14 cellular contexts compared by ENCODE assay signal in the genomic region with DNA sequence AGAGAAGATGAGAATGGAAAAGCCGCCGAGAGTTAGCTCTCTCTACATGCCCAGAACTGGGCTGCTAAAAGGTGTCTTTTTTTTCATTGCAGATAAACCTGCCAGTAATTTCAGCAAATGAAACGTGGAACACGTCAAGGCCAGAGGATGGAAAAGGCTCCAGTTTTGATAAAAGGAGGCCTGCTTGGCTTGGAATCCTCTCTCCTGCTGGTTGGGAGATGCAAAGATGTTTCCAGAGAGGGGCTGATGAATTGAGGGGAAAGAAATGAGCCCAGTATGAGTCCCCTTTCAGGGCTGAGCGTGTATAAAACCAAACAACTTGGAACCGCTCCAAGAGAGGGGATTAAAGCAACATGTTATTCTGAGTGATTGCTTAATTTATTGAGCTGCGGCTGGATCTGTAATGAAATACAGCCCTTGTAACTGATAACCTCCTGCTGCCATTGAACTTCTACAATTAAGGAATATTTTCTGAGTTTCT.
DNase-seq lines count a peak whose midpoint lies in the region; ATAC-seq, FAIRE-seq and TF ChIP-seq lines count a peak whose summit lies in the region.
"Had no signal": no experiment of that assay in that cellular context is flagged by ENCODE, and none has a peak within 500 bp of the region (broad histone marks: within the 10 kb centered on the region; RNA-seq: fewer than 3 reads in every experiment).

No MANE protein-coding gene starts in this region.

- RAD21 ChIA-PET in GM12878 (lab: Charles Lee; ENCODE audit: unreplicated experiment) = no interaction called here

- H3K27me3 ChIP-seq in H9 (ENCODE audit: insufficient read depth, low read length) (no peaks in the 10 kb centered on the region), GM12878 (replicated peaks in 1 of 2; ENCODE audit: control insufficient read depth in 2 of 2, insufficient read depth in 2 of 2, low read length in 1 of 2) (no peaks in the 10 kb centered on the region), neuronal stem cell (ENCODE audit: control insufficient read depth in 3 of 3, insufficient read depth in 3 of 3, low read depth in 1 of 3, low read length in 3 of 3) (no peaks in the 10 kb centered on the region)

- no peak overlapping the region for H3K4me2 ChIP-seq in H9 (ENCODE audit: insufficient read depth, insufficient read length, low read length)
- no peak overlapping the region for H3K4me2 ChIP-seq in GM12878 (ENCODE audit: control insufficient read depth, insufficient read depth)
- no peak overlapping the region for H3K4me2 ChIP-seq in neuronal stem cell (ENCODE audit: insufficient read depth, low read length, poor library complexity, severe bottlenecking)

- H3K27ac ChIP-seq in H9 (ENCODE audit: insufficient read length, low read depth, low read length) (no peak overlapping the region), GM12878 (ENCODE audit: control insufficient read depth, insufficient read depth) (no peak overlapping the region), neuronal stem cell (replicated peaks; ENCODE audit: low read length) (no peak overlapping the region)
- H3K27ac ChIP-seq: GM23248, neutrophil had no signal

- DNase-seq in H9 (no peak), NCI-H2171 (lab: John Stamatoyannopoulos, UW) (peak; percentile 86), GM12878 (ENCODE audit: low read depth, low spot score) (no peak), neuronal stem cell (ENCODE audit: low spot score) (no peak), DMS153 (lab: John Stamatoyannopoulos, UW) (no peak), T-cell (no peak)
- no peak for DNase-seq in activated T-cell treated with anti-CD3 and anti-CD28 coated beads, Interleukin-2, amount 50 U/mL, for 4 hours
- DNase-seq: activated CD4-positive, alpha-beta T cell treated with anti-CD3 and anti-CD28 coated beads, Interleukin-2, amount 50 U/mL, for 4 hours; foreskin melanocyte; GM23248; IMR-90 had no signal

- H3K79me1 ChIP-seq in H9 (ENCODE audit: insufficient read depth, low read depth, low read length, poor library complexity, severe bottlenecking) (no peaks in the 10 kb centered on the region), neuronal stem cell (ENCODE audit: low read depth, low read length) (no peaks in the 10 kb centered on the region)

- H3K36me3 Mint-ChIP-seq in H9 (ENCODE audit: insufficient read depth in 1 of 3, low read depth in 3 of 3) (peaks cover 13 to 25% (median 20%) of the 10 kb centered on the region in 3 experiments), T-cell (no peaks in the 10 kb centered on the region)
- no peaks in the 10 kb centered on the region for H3K36me3 Mint-ChIP-seq in activated T-cell treated with anti-CD3 and anti-CD28 coated beads, Interleukin-2, amount 50 U/mL, for 4 hours (ENCODE audit: insufficient read depth)
- H3K36me3 Mint-ChIP-seq: stimulated activated effector memory CD8-positive, alpha-beta T cell treated with anti-CD3 and anti-CD28 coated beads, Interleukin-12 subunit alpha, Interleukin-12 subunit beta, amount 100 ng/mL, for 72 hours had no signal

- TF ChIP-seq POLR2A in GM12878 (IDR thresholded peaks at IDR 0.05; ENCODE audit: low read depth, low read length) = no peak

- FAIRE-seq in GM12878 (lab: Jason Lieb, UNC) = no peak

- TF ChIP-seq EP300 in GM12878 (IDR thresholded peaks at IDR 0.05; ENCODE audit: borderline replicate concordance in 1 of 2, control insufficient read depth in 1 of 2, low read depth in 2 of 2, low read length in 2 of 2) = no peak

- WGBS in H9 (ENCODE audit: extremely low coverage, insufficient read length, low lambda C conversion rate) = no CpG with 5 or more reads among the region's 7 CpGs
- WGBS in GM12878 (ENCODE audit: insufficient coverage, insufficient replicate concordance, low lambda C conversion rate, missing lambda C conversion rate) = 89% methylated on average over 7 of the region's 7 CpGs
- no CpG with 5 or more reads among the region's 7 CpGs for WGBS in neuronal stem cell (ENCODE audit: extremely low coverage in 2 of 2, insufficient read length in 2 of 2, insufficient replicate concordance in 1 of 2), 2 donors

- CTCF ChIA-PET in GM12878 (lab: Yijun Ruan, JAX) (no interaction called here), T-cell (lab: Charles Lee) (no interaction called here)

- no peaks in the 10 kb centered on the region for H4K20me1 ChIP-seq in H9 (ENCODE audit: control insufficient read depth, insufficient read depth, insufficient read length)
- H4K20me1 ChIP-seq in GM12878 (ENCODE audit: control insufficient read depth, insufficient read depth) = peaks cover 5% of the 10 kb centered on the region; the same call in 1 of the 2 replicates

- in situ Hi-C loops in GM12878 (cut with MboI) = no loop called here

- H3K18ac ChIP-seq in H9 (ENCODE audit: insufficient read length, low read depth, low read length) (no peak overlapping the region), neuronal stem cell (ENCODE audit: low read length) (no peak overlapping the region)

- no peak overlapping the region for H3K23ac ChIP-seq in H9 (ENCODE audit: insufficient read length, low read depth, low read length)
- H3K23ac ChIP-seq in neuronal stem cell (ENCODE audit: low read depth, low read length, poor library complexity) = no peak overlapping the region

- H2BK12ac ChIP-seq in H9 (ENCODE audit: insufficient read length, low read depth, low read length) (no peak overlapping the region), neuronal stem cell (ENCODE audit: low read length) (no peak overlapping the region)

- H3K9me3 Mint-ChIP-seq in H9 (peaks cover 7 to 8% of the 10 kb centered on the region in 2 experiments; a peak in 4 of 5 replicates), T-cell (no peaks in the 10 kb centered on the region)
- H3K9me3 Mint-ChIP-seq in activated T-cell treated with anti-CD3 and anti-CD28 coated beads, Interleukin-2, amount 50 U/mL, for 4 hours = no peaks in the 10 kb centered on the region
- H3K9me3 Mint-ChIP-seq: stimulated activated effector memory CD8-positive, alpha-beta T cell treated with anti-CD3 and anti-CD28 coated beads, Interleukin-12 subunit alpha, Interleukin-12 subunit beta, amount 100 ng/mL, for 72 hours had no signal

- peaks cover 18 to 33% of the 10 kb centered on the region in 2 experiments for H3K36me3 ChIP-seq in GM12878 (ENCODE audit: control insufficient read depth in 2 of 2, insufficient read depth in 2 of 2, low read length in 1 of 2)
- H3K36me3 ChIP-seq in neuronal stem cell (replicated peaks in 1 of 2; ENCODE audit: control insufficient read depth in 2 of 2, insufficient read depth in 2 of 2, low read length in 2 of 2) = peaks cover 0 to 4% of the 10 kb centered on the region in 2 donors
- H3K36me3 ChIP-seq: neutrophil had no signal

- peak overlapping the region in 1 of 3 experiments; percentile 75; a peak in 3 of 7 replicates for H3K27ac Mint-ChIP-seq in H9
- H3K27ac Mint-ChIP-seq in T-cell = no peak overlapping the region
- H3K27ac Mint-ChIP-seq: stimulated activated effector memory CD8-positive, alpha-beta T cell treated with anti-CD3 and anti-CD28 coated beads, Interleukin-12 subunit alpha, Interleukin-12 subunit beta, amount 100 ng/mL, for 72 hours had no signal

- no peak overlapping the region for H3K4me3 ChIP-seq in GM12878
- no peak overlapping the region for H3K4me3 ChIP-seq in neuronal stem cell (ENCODE audit: low read length in 2 of 2)
- H3K4me3 ChIP-seq: GM23248 had no signal

- H3K14ac ChIP-seq in H9 (ENCODE audit: insufficient read depth, low read length) (no peak overlapping the region), neuronal stem cell (ENCODE audit: low read length) (no peak overlapping the region)

- intact Hi-C loops in GM12878 (cut with micrococcal nuclease; ENCODE audit: unreplicated experiment) = no loop called here

- no peak overlapping the region for H2AFZ ChIP-seq in H9 (ENCODE audit: low read length)
- H2AFZ ChIP-seq in GM12878 (ENCODE audit: control insufficient read depth, low read depth, low read length) = no peak overlapping the region
- peak overlapping the region; percentile 56 for H2AFZ ChIP-seq in neuronal stem cell (ENCODE audit: low read length)
- H2AFZ ChIP-seq: GM23248 had no signal

- H4K5ac ChIP-seq in H9 (ENCODE audit: insufficient read length, low read depth, low read length) = no peak overlapping the region

- no peak overlapping the region for H3T11ph ChIP-seq in H9 (ENCODE audit: low read length)

- H2BK120ac ChIP-seq in H9 (ENCODE audit: low read depth, low read length, poor library complexity, severe bottlenecking) (no peak overlapping the region), neuronal stem cell (ENCODE audit: low read depth, low read length) (no peak overlapping the region)

- H3K9me3 ChIP-seq in H9 (ENCODE audit: control insufficient read depth, low read depth, low read length) = peaks cover 10% of the 10 kb centered on the region
- H3K9me3 ChIP-seq in GM12878 (replicated peaks; ENCODE audit: control insufficient read depth, insufficient read depth, low read length) = no peaks in the 10 kb centered on the region
- peaks cover 7 to 9% of the 10 kb centered on the region in 2 donors for H3K9me3 ChIP-seq in neuronal stem cell (replicated peaks in 1 of 2; ENCODE audit: control insufficient read depth in 2 of 2, insufficient read depth in 1 of 2, low read depth in 1 of 2, low read length in 2 of 2)
- H3K9me3 ChIP-seq: neutrophil had no signal

- H2BK5ac ChIP-seq in H9 (ENCODE audit: insufficient read length, low read length) (no peak overlapping the region), neuronal stem cell (ENCODE audit: low read length) (no peak overlapping the region)

- H4K91ac ChIP-seq in H9 (ENCODE audit: insufficient read length, low read depth, low read length) (no peak overlapping the region), neuronal stem cell (ENCODE audit: low read depth, low read length, poor library complexity) (no peak overlapping the region)

- no peaks in the 10 kb centered on the region for H3K23me2 ChIP-seq in H9 (ENCODE audit: insufficient read length, low read depth, low read length, poor library complexity, severe bottlenecking)

- H2AK5ac ChIP-seq in H9 (ENCODE audit: insufficient read length, low read length) (no peak overlapping the region), neuronal stem cell (ENCODE audit: low read depth, low read length) (no peak overlapping the region)

- H3K4me1 ChIP-seq in H9 (ENCODE audit: insufficient read depth, low read length) (no peaks in the 10 kb centered on the region), GM12878 (ENCODE audit: control insufficient read depth, insufficient read depth, low read length) (no peaks in the 10 kb centered on the region), neuronal stem cell (ENCODE audit: control insufficient read depth in 2 of 2, insufficient read depth in 1 of 2, low read depth in 1 of 2, low read length in 2 of 2) (no peaks in the 10 kb centered on the region)

- TF ChIP-seq CTCF in H9 (conservative IDR thresholded peaks at IDR 0.05) = no peak
- TF ChIP-seq CTCF in GM12878 (IDR thresholded peaks at IDR 0.05 in 2 of 3, conservative IDR thresholded peaks at IDR 0.05 in 1 of 3; ENCODE audit: control insufficient read depth in 2 of 3, extremely low read depth in 1 of 3, insufficient read depth in 1 of 3, low read depth in 3 of 3, low read length in 3 of 3) = no peak

- no peak for TF ChIP-seq RAD21 in GM12878 (IDR thresholded peaks at IDR 0.05; ENCODE audit: insufficient read depth, low read depth, low read length)

- POLR2A ChIA-PET in GM12878 (lab: Charles Lee) = interaction anchor here (1.4 kb wide), 1 partner anchor 9 kb away, joined by 3 read pairs; no protein-coding TSS in a partner anchor
- POLR2A ChIA-PET in T-cell (lab: Charles Lee) = no interaction called here

- no peak overlapping the region for H3K56ac ChIP-seq in H9 (ENCODE audit: insufficient read length, low read depth, low read length)

- no peaks in the 10 kb centered on the region; the same call in 1 of the 2 replicates for H3K79me2 ChIP-seq in H9 (ENCODE audit: insufficient read depth, low read length)
- peaks cover 37% of the 10 kb centered on the region for H3K79me2 ChIP-seq in GM12878 (ENCODE audit: control insufficient read depth, insufficient read depth, low read length)

- H3K9ac ChIP-seq in H9 (ENCODE audit: extremely low read depth, insufficient read length, low read length) (no peak overlapping the region), GM12878 (ENCODE audit: control insufficient read depth, insufficient read depth, low read length) (no peak overlapping the region), neuronal stem cell (ENCODE audit: low read depth, low read length, poor library complexity) (no peak overlapping the region)
- H3K9ac ChIP-seq: GM23248 had no signal

- SMC1A ChIA-PET in GM12878 (lab: Charles Lee; ENCODE audit: uncharacterized antibody, unreplicated experiment) = no interaction called here

- H2BK15ac ChIP-seq in H9 (ENCODE audit: low read depth, low read length) = no peak overlapping the region
- no peak overlapping the region for H2BK15ac ChIP-seq in neuronal stem cell (ENCODE audit: low read length)

- H3K27me3 Mint-ChIP-seq in H9 (ENCODE audit: low read depth) (no peaks in the 10 kb centered on the region), T-cell (no peaks in the 10 kb centered on the region)
- peaks cover 3% of the 10 kb centered on the region for H3K27me3 Mint-ChIP-seq in activated T-cell treated with anti-CD3 and anti-CD28 coated beads, Interleukin-2, amount 50 U/mL, for 4 hours (ENCODE audit: low read depth)

- H2BK20ac ChIP-seq in H9 (ENCODE audit: low read depth, low read length, poor library complexity, severe bottlenecking) = peak overlapping the region; percentile 60

- H3K4ac ChIP-seq in H9 (ENCODE audit: low read depth, low read length) (no peak overlapping the region), neuronal stem cell (ENCODE audit: low read length) (no peak overlapping the region)

- H3K4me3 Mint-ChIP-seq in H9 (no peak overlapping the region), T-cell (no peak overlapping the region)
- no peak overlapping the region for H3K4me3 Mint-ChIP-seq in activated T-cell treated with anti-CD3 and anti-CD28 coated beads, Interleukin-2, amount 50 U/mL, for 4 hours
- H3K4me3 Mint-ChIP-seq: stimulated activated effector memory CD8-positive, alpha-beta T cell treated with anti-CD3 and anti-CD28 coated beads, Interleukin-12 subunit alpha, Interleukin-12 subunit beta, amount 100 ng/mL, for 72 hours had no signal

- ATAC-seq in GM12878 (no peak), T-cell (replicated peaks in 1 of 4) (no peak), GM19455 (IDR thresholded peaks at IDR 0.05; ENCODE audit: unreplicated experiment) (no peak)
- no peak for ATAC-seq in activated T-cell treated with anti-CD3 and anti-CD28 coated beads, Interleukin-2, amount 50 U/mL, for 4 hours
- ATAC-seq: stimulated activated effector memory CD8-positive, alpha-beta T cell treated with anti-CD3 and anti-CD28 coated beads, Interleukin-12 subunit alpha, Interleukin-12 subunit beta, amount 100 ng/mL, for 72 hours had no signal

- H3K4me1 Mint-ChIP-seq in H9 (peaks cover 5 to 18% of the 10 kb centered on the region in 2 experiments; a peak in 3 of 4 replicates), T-cell (peaks cover 4 to 25% (median 5%) of the 10 kb centered on the region in 3 donors)
- peaks cover 4% of the 10 kb centered on the region for H3K4me1 Mint-ChIP-seq in activated T-cell treated with anti-CD3 and anti-CD28 coated beads, Interleukin-2, amount 50 U/mL, for 4 hours (ENCODE audit: low read depth)
- H3K4me1 Mint-ChIP-seq: stimulated activated effector memory CD8-positive, alpha-beta T cell treated with anti-CD3 and anti-CD28 coated beads, Interleukin-12 subunit alpha, Interleukin-12 subunit beta, amount 100 ng/mL, for 72 hours had no signal

- BruUV-seq in GM12878 (replicated peaks; lab: Mats Ljungman, UMichigan) = TSS peak; percentile 39

- no peak overlapping the region for H4K8ac ChIP-seq in H9 (replicated peaks; ENCODE audit: insufficient read length, low read depth, low read length)
- H4K8ac ChIP-seq in neuronal stem cell (ENCODE audit: low read depth, low read length) = no peak overlapping the region
